ENCODE assay signal across 19 cellular contexts in the genomic region with DNA sequence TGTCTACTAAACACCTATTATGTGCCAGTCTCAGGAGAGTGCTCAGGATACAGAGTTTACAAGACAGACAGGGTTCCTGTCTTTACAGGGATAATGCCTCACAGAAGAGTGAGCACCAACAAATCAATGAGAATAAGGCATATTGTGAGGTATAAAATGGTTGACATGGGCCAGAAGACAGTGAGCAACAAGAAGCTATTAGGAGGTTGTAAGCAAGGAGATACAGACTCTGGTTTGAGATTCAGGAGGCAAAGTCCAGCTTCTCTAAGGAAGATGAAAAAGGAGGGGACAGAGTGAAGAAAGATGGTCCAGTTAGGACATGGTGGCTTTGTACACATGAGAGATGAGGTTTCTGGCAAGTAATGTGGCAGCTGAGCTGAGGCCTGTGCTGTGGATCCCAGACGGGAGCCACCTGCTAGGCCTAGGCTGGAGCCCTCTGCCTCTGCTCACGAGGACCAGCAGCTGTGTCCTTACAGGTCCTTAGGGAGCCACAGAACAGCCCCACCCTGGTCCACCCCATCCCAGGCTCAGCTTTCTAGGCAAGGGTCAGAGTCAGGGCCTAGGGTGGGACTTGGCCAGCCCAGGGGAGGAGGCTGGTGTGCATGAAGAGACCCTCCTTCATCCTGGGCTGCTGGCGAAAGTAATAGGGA.
DNase-seq lines count a peak whose midpoint lies in the region; ATAC-seq, FAIRE-seq and TF ChIP-seq lines count a peak whose summit lies in the region.
"Had no signal": no experiment of that assay in that cellular context is flagged by ENCODE, and none has a peak within 500 bp of the region (broad histone marks: within the 10 kb centered on the region; RNA-seq: fewer than 3 reads in every experiment).

No MANE protein-coding gene starts in this region.

- H3K27ac ChIP-seq in 22Rv1 (peak overlapping the region; percentile 56), GM23248 (no peak overlapping the region), endodermal cell (ENCODE audit: low read depth, low read length) (peak overlapping the region; percentile 92), pancreas (no peak overlapping the region)
- H3K27ac ChIP-seq: HL-60, KMS-11, neutrophil, right lobe of liver had no signal

- no peak overlapping the region for H3K4me2 ChIP-seq in GM23248 (ENCODE audit: unreplicated experiment)
- H3K4me2 ChIP-seq: KMS-11 had no signal

- peak overlapping the region; percentile 41; the same call in 1 of the 2 replicates for H2AFZ ChIP-seq in GM23248

- H3K4me1 ChIP-seq in GM23248 (ENCODE audit: insufficient read depth) (peaks cover 8% of the 10 kb centered on the region), endodermal cell (ENCODE audit: control insufficient read depth, insufficient read depth, low read length) (no peaks in the 10 kb centered on the region), pancreas (no peaks in the 10 kb centered on the region)
- H3K4me1 ChIP-seq: right lobe of liver had no signal

- POLR2A ChIA-PET in activated CD8-positive, alpha-beta T cell treated with anti-CD3 and anti-CD28 coated beads, Interleukin-2, amount 10 ng/mL, durations not matched to agents 7 days and 5 days (lab: Charles Lee), result no interaction called here

- H3K27ac Mint-ChIP-seq in endodermal cell (no peak overlapping the region), naive B cell (peak overlapping the region in 4 of 6 donors; percentile 34 to 83 (median 72))
- H3K27ac Mint-ChIP-seq in activated CD8-positive, alpha-beta T cell treated with anti-CD3 and anti-CD28 coated beads, Interleukin-2, amount 10 ng/mL, durations not matched to agents 7 days and 5 days, result no peak overlapping the region
- no peak overlapping the region for H3K27ac Mint-ChIP-seq in T-helper 2 cell treated with Interferon-gamma antibody and Interleukin-4, amounts not matched to agents 5 μg/mL and 100 μg/mL, for 36 hours
- H3K27ac Mint-ChIP-seq: activated naive CD8-positive, alpha-beta T cell had no signal

- intact Hi-C loops in pancreas (cut with DNase I), result no loop called here

- H3K4me1 Mint-ChIP-seq in endodermal cell (no peaks in the 10 kb centered on the region), naive B cell (peaks cover 43 to 49% (median 44%) of the 10 kb centered on the region in 3 donors)
- H3K4me1 Mint-ChIP-seq in activated CD8-positive, alpha-beta T cell treated with anti-CD3 and anti-CD28 coated beads, Interleukin-2, amount 10 ng/mL, durations not matched to agents 7 days and 5 days (ENCODE audit: low read depth), result no peaks in the 10 kb centered on the region
- no peaks in the 10 kb centered on the region for H3K4me1 Mint-ChIP-seq in T-helper 2 cell treated with Interferon-gamma antibody and Interleukin-4, amounts not matched to agents 5 μg/mL and 100 μg/mL, for 36 hours (ENCODE audit: low read depth)

- in situ Hi-C loops in GM23248 (cut with MboI), result no loop called here

- no peaks in the 10 kb centered on the region for H4K20me1 ChIP-seq in GM23248 (ENCODE audit: insufficient read depth)

- CTCF ChIA-PET in activated CD8-positive, alpha-beta T cell treated with anti-CD3 and anti-CD28 coated beads, Interleukin-2, amount 10 ng/mL, durations not matched to agents 7 days and 5 days (lab: Charles Lee), result interaction anchor here (0.7 to 0.9 kb wide), 2 partner anchors 17 to 23 kb away, joined by 3 to 4 read pairs; no protein-coding TSS in a partner anchor

- H3K36me3 Mint-ChIP-seq in endodermal cell (ENCODE audit: low read depth) (no peaks in the 10 kb centered on the region), naive B cell (no peaks in the 10 kb centered on the region)
- no peaks in the 10 kb centered on the region for H3K36me3 Mint-ChIP-seq in activated CD8-positive, alpha-beta T cell treated with anti-CD3 and anti-CD28 coated beads, Interleukin-2, amount 10 ng/mL, durations not matched to agents 7 days and 5 days (ENCODE audit: low read depth)
- H3K36me3 Mint-ChIP-seq in T-helper 2 cell treated with Interferon-gamma antibody and Interleukin-4, amounts not matched to agents 5 μg/mL and 100 μg/mL, for 36 hours (ENCODE audit: low read depth), result no peaks in the 10 kb centered on the region

- DNase-seq in GM23248 (peak; percentile 5), endodermal cell (peak; percentile 50), naive B cell (no peak), pancreas (no peak)
- DNase-seq in activated CD8-positive, alpha-beta T cell treated with anti-CD3 and anti-CD28 coated beads, Interleukin-2, amount 10 ng/mL, durations not matched to agents 7 days and 5 days, result no peak
- no peak for DNase-seq in T-helper 2 cell treated with Interferon-gamma antibody and Interleukin-4, amounts not matched to agents 5 μg/mL and 100 μg/mL, for 36 hours (ENCODE audit: low spot score)
- DNase-seq: activated CD4-positive, alpha-beta T cell treated with anti-CD3 and anti-CD28 coated beads for 48 hours; activated T-cell treated with anti-CD3 and anti-CD28 coated beads for 4 hours; NCI-H2227 treated with DMSO at 0.1 percent for 48 hours; right lobe of liver; stimulated activated CD4-positive, alpha-beta T cell treated with anti-CD3 and anti-CD28 coated beads, Interleukin-4, amount 100 ng/mL, for 24 hours had no signal

- WGBS in GM23248 (ENCODE audit: low coverage in 1 of 2, low lambda C conversion rate in 2 of 2, missing lambda C conversion rate in 2 of 2), 2 experiments, result 31 to 44% methylated on average over 3 of the region's 3 CpGs
- WGBS in endodermal cell (ENCODE audit: insufficient coverage in 1 of 2, insufficient read length in 1 of 2), 2 experiments, result 67 to 72% methylated on average over 1 to 3 of the region's 3 CpGs
- 76 to 77% methylated on average over 3 of the region's 3 CpGs for WGBS in pancreas, 2 donors

- H3K9me3 Mint-ChIP-seq in endodermal cell (no peaks in the 10 kb centered on the region), naive B cell (peaks cover 0 to 3% (median under 1%) of the 10 kb centered on the region in 7 donors)
- no peaks in the 10 kb centered on the region for H3K9me3 Mint-ChIP-seq in activated CD8-positive, alpha-beta T cell treated with anti-CD3 and anti-CD28 coated beads, Interleukin-2, amount 10 ng/mL, durations not matched to agents 7 days and 5 days (ENCODE audit: insufficient read depth)
- no peaks in the 10 kb centered on the region for H3K9me3 Mint-ChIP-seq in T-helper 2 cell treated with Interferon-gamma antibody and Interleukin-4, amounts not matched to agents 5 μg/mL and 100 μg/mL, for 36 hours

- H3K79me2 ChIP-seq in GM23248 (ENCODE audit: insufficient read depth), result no peaks in the 10 kb centered on the region

- H3K4me3 ChIP-seq in GM23248 (no peak overlapping the region), endodermal cell (ENCODE audit: low read length) (no peak overlapping the region), pancreas (no peak overlapping the region)
- H3K4me3 ChIP-seq: right lobe of liver had no signal

- H3K27me3 Mint-ChIP-seq in endodermal cell (ENCODE audit: insufficient read depth) (peaks cover 97% of the 10 kb centered on the region), naive B cell (no peaks in the 10 kb centered on the region)
- peaks cover 17% of the 10 kb centered on the region for H3K27me3 Mint-ChIP-seq in activated CD8-positive, alpha-beta T cell treated with anti-CD3 and anti-CD28 coated beads, Interleukin-2, amount 10 ng/mL, durations not matched to agents 7 days and 5 days (ENCODE audit: low read depth)
- peaks cover 19% of the 10 kb centered on the region for H3K27me3 Mint-ChIP-seq in T-helper 2 cell treated with Interferon-gamma antibody and Interleukin-4, amounts not matched to agents 5 μg/mL and 100 μg/mL, for 36 hours (ENCODE audit: low read depth)

- no peak overlapping the region for H3K4me3 Mint-ChIP-seq in endodermal cell
- peak overlapping the region in 1 of 8 donors; percentile 71 for H3K4me3 Mint-ChIP-seq in naive B cell
- H3K4me3 Mint-ChIP-seq in activated CD8-positive, alpha-beta T cell treated with anti-CD3 and anti-CD28 coated beads, Interleukin-2, amount 10 ng/mL, durations not matched to agents 7 days and 5 days, result no peak overlapping the region
- H3K4me3 Mint-ChIP-seq in T-helper 2 cell treated with Interferon-gamma antibody and Interleukin-4, amounts not matched to agents 5 μg/mL and 100 μg/mL, for 36 hours, result no peak overlapping the region
- H3K4me3 Mint-ChIP-seq: activated naive CD8-positive, alpha-beta T cell had no signal

- H3K9ac ChIP-seq in GM23248 (peak overlapping the region; percentile 39; the same call in 1 of the 2 replicates), endodermal cell (ENCODE audit: extremely low read depth, low read length, poor library complexity, severe bottlenecking) (no peak overlapping the region)
- H3K9ac ChIP-seq: KMS-11 had no signal

- ATAC-seq in naive B cell (ENCODE audit: low read depth in 2 of 2) (no peak), pancreas (no peak), HG03135 (IDR thresholded peaks at IDR 0.05; ENCODE audit: unreplicated experiment) (no peak)
- no peak for ATAC-seq in activated CD8-positive, alpha-beta T cell treated with anti-CD3 and anti-CD28 coated beads, Interleukin-2, amount 10 ng/mL, durations not matched to agents 7 days and 5 days

- H3F3A ChIP-seq in GM23248 (ENCODE audit: insufficient read depth), result 0 out of 2 replicates have a peak, but pooled peaks cover 8% of the 10 kb centered on the region

- TF ChIP-seq CTCF in 22Rv1 (IDR thresholded peaks at IDR 0.05) (no peak), endodermal cell (conservative IDR thresholded peaks at IDR 0.05) (no peak), pancreas (IDR thresholded peaks at IDR 0.05) (no peak)

- H3K9me3 ChIP-seq in GM23248 (ENCODE audit: low read depth), result no peaks in the 10 kb centered on the region
- peaks cover 6% of the 10 kb centered on the region for H3K9me3 ChIP-seq in endodermal cell (ENCODE audit: control insufficient read depth, low read length)
- no peaks in the 10 kb centered on the region for H3K9me3 ChIP-seq in pancreas
- H3K9me3 ChIP-seq: neutrophil, right lobe of liver had no signal

- H3K36me3 ChIP-seq in GM23248 (ENCODE audit: low read depth) (no peaks in the 10 kb centered on the region), endodermal cell (ENCODE audit: control insufficient read depth, insufficient read depth, low read length) (no peaks in the 10 kb centered on the region), pancreas (no peaks in the 10 kb centered on the region)
- H3K36me3 ChIP-seq: neutrophil, right lobe of liver had no signal

- no peak for FAIRE-seq in pancreas (lab: Jason Lieb, UNC)
- FAIRE-seq: endometrium, GM18507 had no signal

- H3K27me3 ChIP-seq in GM23248 (replicated peaks; ENCODE audit: insufficient read depth) (peaks cover 26% of the 10 kb centered on the region; the same call in 1 of the 2 replicates), endodermal cell (ENCODE audit: control insufficient read depth, insufficient read depth, low read length, poor library complexity, severe bottlenecking) (peaks cover 96% of the 10 kb centered on the region), pancreas (no peaks in the 10 kb centered on the region)
- H3K27me3 ChIP-seq: right lobe of liver had no signal

- H3K9me2 ChIP-seq in GM23248 (ENCODE audit: insufficient read depth), result no peaks in the 10 kb centered on the region

Comparison
In these comparisons a context has a peak if more than half of its experiments do, and no peak if none do; other contexts are left out.
1. H3K27ac ChIP-seq: peak in 22Rv1 (single experiment) and endodermal cell (single experiment); none in GM23248 (single experiment) and pancreas (0 of 4).
2. DNase-seq: peak in GM23248 (single experiment) and endodermal cell (single experiment); none in naive B cell (single experiment), pancreas (0 of 6), activated CD8-positive, alpha-beta T cell treated with anti-CD3 and anti-CD28 coated beads, Interleukin-2, amount 10 ng/mL, durations not matched to agents 7 days and 5 days (single experiment) and T-helper 2 cell treated with Interferon-gamma antibody and Interleukin-4, amounts not matched to agents 5 μg/mL and 100 μg/mL, for 36 hours (single experiment).
3. H3K27ac Mint-ChIP-seq: peak in naive B cell (4 of 6); none in endodermal cell (single experiment), activated CD8-positive, alpha-beta T cell treated with anti-CD3 and anti-CD28 coated beads, Interleukin-2, amount 10 ng/mL, durations not matched to agents 7 days and 5 days (single experiment) and T-helper 2 cell treated with Interferon-gamma antibody and Interleukin-4, amounts not matched to agents 5 μg/mL and 100 μg/mL, for 36 hours (single experiment).